Comparison of ENCODE assay signal across 11 cellular contexts in the genomic region with DNA sequence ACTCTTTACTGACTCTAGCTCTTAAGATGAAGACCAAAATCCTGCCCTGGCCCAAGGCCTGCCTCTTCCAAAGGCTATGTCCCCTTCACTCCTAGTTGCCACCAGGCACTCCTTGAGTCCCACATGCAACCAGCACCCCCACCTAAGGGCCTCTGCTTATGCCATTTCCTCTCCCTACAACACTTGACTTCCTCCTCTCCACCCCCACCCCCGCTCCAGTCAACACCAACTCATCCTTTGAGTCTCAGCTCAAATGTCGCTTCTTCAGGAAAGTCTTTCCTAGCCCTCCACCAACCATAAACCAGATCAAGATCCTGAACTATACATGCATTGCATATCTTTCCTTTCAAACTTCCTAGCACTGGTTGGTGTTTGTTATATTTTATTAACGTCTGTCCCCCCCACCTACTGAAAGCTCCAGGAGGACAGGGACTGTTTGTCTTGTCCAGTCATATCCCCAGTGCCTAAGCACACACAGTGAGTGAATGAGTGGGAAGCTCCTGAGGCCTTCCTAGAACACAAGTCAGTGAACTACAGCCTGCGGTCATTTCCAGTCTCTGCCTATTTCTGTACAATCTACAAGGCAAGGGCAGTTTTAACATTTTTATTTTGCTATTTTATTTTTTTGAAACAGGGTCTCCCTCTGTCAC. TPM values are rescaled to one million over a fixed set of nuclear protein-coding genes. Genes with fewer than 3 reads are reported as not detected.
DNase-seq lines count a peak whose midpoint lies in the region; ATAC-seq and TF ChIP-seq lines count a peak whose summit lies in the region.
"Had no signal": no experiment of that assay in that cellular context is flagged by ENCODE, and none has a peak within 500 bp of the region (broad histone marks: within the 10 kb centered on the region; RNA-seq: fewer than 3 reads in every experiment).

No MANE protein-coding gene starts in this region.

- POLR2A ChIA-PET in activated B cell treated with CpG ODN at 0.5 μM for 24 hours (lab: Charles Lee) = interaction anchor here (0.6 kb wide), 4 partner anchors 9 to 367 kb away, joined by 5 to 8 read pairs (median 5); no protein-coding TSS in a partner anchor

- WGBS in thymus = 40% methylated on average over 4 of the region's 4 CpGs

- peaks cover 55% of the 10 kb centered on the region for H3K4me1 ChIP-seq in thymus (ENCODE audit: control insufficient read depth, insufficient read depth, low read length)

- ATAC-seq in activated B cell treated with CpG ODN at 0.5 μM for 24 hours (ENCODE audit: low read depth) = no peak
- no peak for ATAC-seq in stimulated activated naive B cell treated with anti-CD40 and anti-IgM and Interleukin-4, amounts not matched to agents 10 μg/mL and 1 μg/mL and 100 μg/mL, for 72 hours (replicated peaks)

- no peak for TF ChIP-seq CTCF in activated B cell treated with CpG ODN at 0.5 μM for 24 hours (IDR thresholded peaks at IDR 0.05)
- no peak for TF ChIP-seq CTCF in fibroblast of mammary gland (conservative IDR thresholded peaks at IDR 0.05; ENCODE audit: control insufficient read depth, insufficient read depth, low read depth, low read length)

- H3K27ac Mint-ChIP-seq in activated B cell treated with CpG ODN at 0.5 μM for 24 hours = peak overlapping the region; percentile 57
- H3K27ac Mint-ChIP-seq in stimulated activated naive B cell treated with anti-CD40 and anti-IgM and Interleukin-4, amounts not matched to agents 10 μg/mL and 1 μg/mL and 100 μg/mL, for 72 hours = no peak overlapping the region

- CTCF ChIA-PET in activated B cell treated with CpG ODN at 0.5 μM for 24 hours (lab: Charles Lee) = interaction anchor here (1.2 to 1.5 kb wide), 3 partner anchors 14 to 60 kb away, joined by 3 to 6 read pairs (median 3); no protein-coding TSS in a partner anchor

- DNase-seq in activated T-cell treated with anti-CD3 and anti-CD28 coated beads for 1 hour (ENCODE audit: low read depth) = peak; percentile 35
- no peak for DNase-seq in activated T-cell treated with anti-CD3 and anti-CD28 coated beads, Interleukin-2, amount 50 U/mL, for 1 hour
- no peak for DNase-seq in activated B cell treated with CpG ODN at 0.5 μM for 24 hours
- DNase-seq in fibroblast of mammary gland (ENCODE audit: low read depth) = peak; percentile 46
- no peak for DNase-seq in NCI-H1930 (lab: John Stamatoyannopoulos, UW)
- DNase-seq in stimulated activated naive B cell treated with anti-CD40 and anti-IgM and Interleukin-4, amounts not matched to agents 10 μg/mL and 1 μg/mL and 100 μg/mL, for 72 hours = no peak
- no peak for DNase-seq in effector CD8-positive, alpha-beta T cell (lab: John Stamatoyannopoulos, UW)

- H3K9me3 ChIP-seq in thymus (ENCODE audit: control insufficient read depth) = no peaks in the 10 kb centered on the region
- H3K9me3 ChIP-seq: SJSA1 had no signal

- H3K36me3 ChIP-seq in thymus (ENCODE audit: control insufficient read depth, insufficient read depth) = no peaks in the 10 kb centered on the region

- no peaks in the 10 kb centered on the region for H3K27me3 ChIP-seq in thymus (ENCODE audit: control insufficient read depth, insufficient read depth)
- H3K27me3 ChIP-seq: SJSA1 had no signal

- H3K4me3 Mint-ChIP-seq in activated B cell treated with CpG ODN at 0.5 μM for 24 hours = peak overlapping the region; percentile 47
- H3K4me3 Mint-ChIP-seq in stimulated activated naive B cell treated with anti-CD40 and anti-IgM and Interleukin-4, amounts not matched to agents 10 μg/mL and 1 μg/mL and 100 μg/mL, for 72 hours = peak overlapping the region in 1 of 2 donors; percentile 34

- intact Hi-C loops in activated B cell treated with CpG ODN at 0.5 μM for 24 hours (cut with micrococcal nuclease) = no loop called here

- H3K4me3 ChIP-seq in fibroblast of mammary gland (ENCODE audit: control insufficient read depth, low read depth, low read length) (no peak overlapping the region), thymus (ENCODE audit: low read length) (no peak overlapping the region)
- H3K4me3 ChIP-seq: SJSA1 had no signal

- H3K9me3 Mint-ChIP-seq in activated B cell treated with CpG ODN at 0.5 μM for 24 hours = no peaks in the 10 kb centered on the region
- H3K9me3 Mint-ChIP-seq in stimulated activated naive B cell treated with anti-CD40 and anti-IgM and Interleukin-4, amounts not matched to agents 10 μg/mL and 1 μg/mL and 100 μg/mL, for 72 hours = no peaks in the 10 kb centered on the region

- H3K36me3 Mint-ChIP-seq in activated B cell treated with CpG ODN at 0.5 μM for 24 hours (ENCODE audit: low read depth) = no peaks in the 10 kb centered on the region
- H3K36me3 Mint-ChIP-seq in stimulated activated naive B cell treated with anti-CD40 and anti-IgM and Interleukin-4, amounts not matched to agents 10 μg/mL and 1 μg/mL and 100 μg/mL, for 72 hours = peaks cover 0 to 1% of the 10 kb centered on the region in 2 donors

- peak overlapping the region; percentile 77 for H3K27ac ChIP-seq in thymus (ENCODE audit: low read depth)
- H3K27ac ChIP-seq: SJSA1 had no signal

- peaks cover 7% of the 10 kb centered on the region for H3K4me1 Mint-ChIP-seq in activated B cell treated with CpG ODN at 0.5 μM for 24 hours
- H3K4me1 Mint-ChIP-seq in stimulated activated naive B cell treated with anti-CD40 and anti-IgM and Interleukin-4, amounts not matched to agents 10 μg/mL and 1 μg/mL and 100 μg/mL, for 72 hours = peaks cover 11 to 43% of the 10 kb centered on the region in 2 donors

- no peaks in the 10 kb centered on the region for H3K27me3 Mint-ChIP-seq in activated B cell treated with CpG ODN at 0.5 μM for 24 hours
- no peaks in the 10 kb centered on the region for H3K27me3 Mint-ChIP-seq in stimulated activated naive B cell treated with anti-CD40 and anti-IgM and Interleukin-4, amounts not matched to agents 10 μg/mL and 1 μg/mL and 100 μg/mL, for 72 hours

RNA-seq across cellular contexts. Expression of gene TBC1D2B, which starts 7.3 kb away (rescaled TPM):
- 12.9 and 13.7 TPM in 2 replicates for total RNA-seq in activated B cell treated with CpG ODN at 0.5 μM for 24 hours
- 20.0 TPM for polyA plus RNA-seq in thymus

RNA-seq across cellular contexts. Expression of gene SH2D7, which starts 22.2 kb away (rescaled TPM):
- total RNA-seq in activated B cell treated with CpG ODN at 0.5 μM for 24 hours = not detected in 2 replicates
- 0.05 TPM for polyA plus RNA-seq in thymus
- total RNA-seq: pulmonary artery endothelial cell, SJSA1 had no signal
- polyA plus RNA-seq: BJ had no signal

Comparison
In these comparisons a context has a peak if more than half of its experiments do, and no peak if none do; other contexts are left out.
1. DNase-seq: peak in activated T-cell treated with anti-CD3 and anti-CD28 coated beads for 1 hour (single experiment) and fibroblast of mammary gland (single experiment); none in activated T-cell treated with anti-CD3 and anti-CD28 coated beads, Interleukin-2, amount 50 U/mL, for 1 hour (single experiment), activated B cell treated with CpG ODN at 0.5 μM for 24 hours (single experiment), NCI-H1930 (0 of 2), stimulated activated naive B cell treated with anti-CD40 and anti-IgM and Interleukin-4, amounts not matched to agents 10 μg/mL and 1 μg/mL and 100 μg/mL, for 72 hours (single experiment) and effector CD8-positive, alpha-beta T cell (single experiment).